In genomic region chr1:10196991-10197390, GRCh38 we compare ENCODE assay signal across 25 cellular contexts. TPM values are rescaled to one million over a fixed set of nuclear protein-coding genes. Genes with fewer than 3 reads are reported as not detected.
A peak's percentile ranks its signal among the peaks of the same experiment; 100 is the strongest.
DNase-seq lines count a peak whose midpoint lies in the region; TF ChIP-seq lines count a peak whose summit lies in the region.
"Had no signal": no experiment of that assay in that cellular context is flagged by ENCODE, and none has a peak within 500 bp of the region (broad histone marks: within the 10 kb centered on the region; RNA-seq: fewer than 3 reads in every experiment).

No MANE protein-coding gene starts in this region.

- no peaks in the 10 kb centered on the region for H3K27me3 ChIP-seq in MG63
- H3K27me3 ChIP-seq in right atrium auricular region, result no peaks in the 10 kb centered on the region
- H3K27me3 ChIP-seq: neutrophil had no signal

- DNase-seq in GM03348 (ENCODE audit: low spot score) (peak; percentile 20), MG63 (peak; percentile 82), cardiac fibroblast (ENCODE audit: low read depth in 2 of 2) (peak; percentile 59 to 66), non-pigmented ciliary epithelial cell (ENCODE audit: low read depth) (peak; percentile 32), NCI-H1436 (lab: John Stamatoyannopoulos, UW) (no peak), NCI-H526 treated with DMSO at 0.1 percent for 48 hours (lab: John Stamatoyannopoulos, UW) (no peak), right atrium auricular region (ENCODE audit: low spot score) (no peak), EL (no peak)
- DNase-seq: activated CD4-positive, alpha-beta T cell treated with anti-CD3 and anti-CD28 coated beads, Interleukin-2, amount 10 ng/mL, durations not matched to agents 24 days and 14 days; activated naive CD4-positive, alpha-beta T cell treated with anti-CD3 and anti-CD28 coated beads, Interleukin-2, amount 50 U/mL, for 16 hours; anterior cingulate cortex; CD8-positive, alpha-beta T cell; head of caudate nucleus; Kasumi-1; left cardiac atrium; NCI-H1092; NCI-H2081; NCI-H524 treated with DMSO at 0.1 percent for 48 hours; RPMI8226; stimulated activated CD4-positive, alpha-beta T cell treated with anti-CD3 and anti-CD28 coated beads, Interleukin-1b, Interleukin-23, amount 100 ng/mL, for 48 hours had no signal

- H3K4me3 ChIP-seq in MG63 (no peak overlapping the region), cardiac fibroblast (replicated peaks in 1 of 2; ENCODE audit: low read depth in 2 of 2, low read length in 2 of 2) (no peak overlapping the region), right atrium auricular region (no peak overlapping the region)
- H3K4me3 ChIP-seq: GM12878, SK-N-MC, skin epidermis had no signal

- H3K36me3 ChIP-seq in MG63 (no peaks in the 10 kb centered on the region), right atrium auricular region (no peaks in the 10 kb centered on the region)
- H3K36me3 ChIP-seq: neutrophil had no signal

- TF ChIP-seq CTCF in cardiac fibroblast (IDR thresholded peaks at IDR 0.05; ENCODE audit: low read depth, low read length), result no peak
- no peak for TF ChIP-seq CTCF in right atrium auricular region (IDR thresholded peaks at IDR 0.05)

- no peak overlapping the region for H3K27ac ChIP-seq in right atrium auricular region
- H3K27ac ChIP-seq: neutrophil, SK-N-MC, skin epidermis, VCaP had no signal

- no peaks in the 10 kb centered on the region for H3K9me3 ChIP-seq in MG63
- no peaks in the 10 kb centered on the region for H3K9me3 ChIP-seq in right atrium auricular region
- H3K9me3 ChIP-seq: neutrophil had no signal

- no peaks in the 10 kb centered on the region for H3K4me1 ChIP-seq in right atrium auricular region

RNA-seq across cellular contexts. Expression of gene KIF1B, which starts 13.4 kb away (rescaled TPM):
- 18.1 and 25.7 TPM in 2 replicates for total RNA-seq in MG63 (2014; rRNA removed; shearing (Covaris generic); ENCODE audit: low replicate concordance)
- 10 to 100 TPM; 55.7 to 63.9 TPM for total RNA-seq in right atrium auricular region

Comparison
In these comparisons a context has a peak if more than half of its experiments do, and no peak if none do; other contexts are left out.
1. DNase-seq: peak in GM03348 (single experiment), MG63 (single experiment), cardiac fibroblast (2 of 2) and non-pigmented ciliary epithelial cell (single experiment); none in NCI-H1436 (single experiment), NCI-H526 treated with DMSO at 0.1 percent for 48 hours (single experiment), right atrium auricular region (single experiment) and EL (single experiment).